Comparison of ENCODE assay signal across 9 cellular contexts in the genomic region with DNA sequence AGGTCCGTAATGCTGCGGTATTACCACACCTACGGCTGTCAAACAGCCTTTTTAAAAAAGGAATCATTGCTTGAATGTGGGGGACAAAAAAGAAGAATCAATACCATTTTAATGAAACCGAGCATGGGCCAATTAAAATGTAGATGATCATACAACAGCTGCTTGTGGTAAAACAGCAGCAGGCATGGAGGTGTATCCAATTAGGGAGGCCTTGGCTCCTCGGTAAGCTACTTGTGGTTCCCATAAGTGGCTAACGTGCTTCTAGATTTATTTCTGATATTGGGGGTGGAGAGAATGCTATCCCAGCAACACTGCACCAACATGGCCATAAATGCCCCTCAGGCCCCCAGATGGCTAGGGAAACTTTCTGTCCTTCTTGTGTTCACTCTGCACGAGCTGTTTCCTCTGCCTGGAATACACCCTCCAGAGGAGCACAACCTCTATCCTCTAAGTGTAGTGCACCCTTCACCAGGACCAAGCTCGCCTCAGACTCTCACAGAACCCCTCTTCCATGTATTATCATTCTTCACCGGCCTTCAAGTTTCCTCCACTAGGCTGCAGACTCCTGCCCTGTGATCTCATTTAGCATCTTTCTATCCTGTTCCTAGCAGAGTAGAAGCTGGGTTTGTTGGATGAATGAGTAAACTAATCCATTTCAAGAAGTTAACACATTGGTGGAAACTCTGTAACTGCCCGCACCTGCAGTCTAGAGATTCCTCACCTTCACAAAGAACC. TPM values are rescaled to one million over a fixed set of nuclear protein-coding genes. Genes with fewer than 3 reads are reported as not detected.
DNase-seq lines count a peak whose midpoint lies in the region; ATAC-seq and TF ChIP-seq lines count a peak whose summit lies in the region.
"Had no signal": no experiment of that assay in that cellular context is flagged by ENCODE, and none has a peak within 500 bp of the region (broad histone marks: within the 10 kb centered on the region; RNA-seq: fewer than 3 reads in every experiment).

No MANE protein-coding gene starts in this region.

- peak overlapping the region; percentile 99 for H3K27ac ChIP-seq in SJSA1
- H3K27ac ChIP-seq in skin epidermis, result peak overlapping the region in 17 of 21 experiments; percentile 20 to 100 (median 95)

- H3K36me3 ChIP-seq in SJSA1, result peaks cover 51% of the 10 kb centered on the region
- no peaks in the 10 kb centered on the region for H3K36me3 ChIP-seq in mucosa of descending colon (ENCODE audit: low read depth)

- no peak for ATAC-seq in GM21390 (IDR thresholded peaks at IDR 0.05; ENCODE audit: unreplicated experiment)
- no peak for ATAC-seq in mucosa of descending colon
- ATAC-seq in HG03280 (IDR thresholded peaks at IDR 0.05; ENCODE audit: unreplicated experiment), result no peak

- H3K4me1 ChIP-seq in SJSA1 (replicated peaks) (peaks cover 34% of the 10 kb centered on the region), mucosa of descending colon (ENCODE audit: low read depth) (peaks cover 5% of the 10 kb centered on the region)

- H3K9me3 ChIP-seq in SJSA1 (replicated peaks), result no peaks in the 10 kb centered on the region
- no peaks in the 10 kb centered on the region for H3K9me3 ChIP-seq in mucosa of descending colon

- no peaks in the 10 kb centered on the region for H3K27me3 ChIP-seq in SJSA1 (replicated peaks)

- peak overlapping the region; percentile 82 for H3K4me3 ChIP-seq in SJSA1
- H3K4me3 ChIP-seq in fibroblast of villous mesenchyme (ENCODE audit: low read depth, low read length), result peak overlapping the region; percentile 94
- peak overlapping the region; percentile 61 to 84 (median 75) for H3K4me3 ChIP-seq in skin epidermis
- H3K4me3 ChIP-seq in mucosa of descending colon, result no peak overlapping the region

- intact Hi-C loops in mucosa of descending colon (cut with DNase I, micrococcal nuclease), result no loop called here

- DNase-seq in NCI-H2107 treated with DMSO at 0.1 percent for 48 hours (lab: John Stamatoyannopoulos, UW; ENCODE audit: unreplicated experiment) (peak; percentile 67), NCI-H2107 (lab: John Stamatoyannopoulos, UW) (no peak), SJSA1 (ENCODE audit: low read depth in 1 of 2, low spot score in 2 of 2) (peak in 1 of 2 experiments; percentile 45), fibroblast of villous mesenchyme (ENCODE audit: low read depth) (peak; percentile 52), mucosa of descending colon (no peak)

- TF ChIP-seq CTCF in fibroblast of villous mesenchyme (IDR thresholded peaks at IDR 0.05; ENCODE audit: insufficient read depth, low read depth, low read length) (peak; percentile 40), mucosa of descending colon (IDR thresholded peaks at IDR 0.05) (no peak)

RNA-seq across cellular contexts. Expression of a gene that starts 1.6 kb away (rescaled TPM):
- total RNA-seq in SJSA1 (2014; rRNA removed; shearing (Covaris generic)), result 18.8 and 39.1 TPM in 2 replicates
- total RNA-seq in fibroblast of villous mesenchyme (77.3 and 104 TPM in 2 replicates), mucosa of descending colon (10 to 100 TPM in 1 of 3 donors, 1 to 10 TPM in 2; 5.8 to 49.0 (median 8.3) TPM)
- total RNA-seq: B cell had no signal

RNA-seq across cellular contexts. Expression of a gene that starts 53.2 kb away (rescaled TPM):
- total RNA-seq in SJSA1 (2014; rRNA removed; shearing (Covaris generic)), result 182 and 192 TPM in 2 replicates
- 19.3 and 30.7 TPM in 2 replicates for total RNA-seq in fibroblast of villous mesenchyme
- total RNA-seq in mucosa of descending colon, result 10 to 100 TPM in 1 of 3 donors, 1 to 10 TPM in 2; 4.1 to 27.1 (median 6.3) TPM

Comparison
In these comparisons a context has a peak if more than half of its experiments do, and no peak if none do; other contexts are left out.
1. DNase-seq: peak in NCI-H2107 treated with DMSO at 0.1 percent for 48 hours (single experiment) and fibroblast of villous mesenchyme (single experiment); none in NCI-H2107 (single experiment) and mucosa of descending colon (0 of 3).